1 cellular context compared by ENCODE assay signal in genomic region chr6:144886682-144887081, GRCh38.
TF ChIP-seq lines count a peak whose summit lies in the region.

No MANE protein-coding gene starts in this region.

TF ChIP-seq in K562, 482 proteins besides CTCF, POLR2A, EP300 and RAD21 (continued from another document and continues in another):
- TF ChIP-seq MTF1 (CRISPR knock-in tag; IDR thresholded peaks at IDR 0.05; ENCODE audit: borderline replicate concordance) (no peak), ZBED1 (IDR thresholded peaks at IDR 0.05) (peak; percentile 95), THAP7 (CRISPR knock-in tag; IDR thresholded peaks at IDR 0.05) (no peak), ZNF311 (CRISPR knock-in tag; IDR thresholded peaks at IDR 0.05) (peak; percentile 84), NR2F6 (CRISPR knock-in tag; IDR thresholded peaks at IDR 0.05) (no peak), MITF (IDR thresholded peaks at IDR 0.05) (peak; percentile 92), NCOA6 (IDR thresholded peaks at IDR 0.05) (no peak), ZNF511 (CRISPR knock-in tag; IDR thresholded peaks at IDR 0.05) (no peak), ZNF655 (CRISPR knock-in tag; IDR thresholded peaks at IDR 0.05) (no peak), MED1 (CRISPR knock-in tag; IDR thresholded peaks at IDR 0.05; ENCODE audit: borderline replicate concordance) (no peak), RB1 (IDR thresholded peaks at IDR 0.05; ENCODE audit: low read depth) (no peak), BDP1 (IDR thresholded peaks at IDR 0.05; ENCODE audit: insufficient read depth, insufficient read length) (no peak), ZNF24 (IDR thresholded peaks at IDR 0.05) (peak; percentile 74), JUND (IDR thresholded peaks at IDR 0.05; ENCODE audit: borderline replicate concordance, low read depth, low read length) (peak; percentile 78), JUND (tag; IDR thresholded peaks at IDR 0.05; ENCODE audit: borderline replicate concordance, low read depth, low read length) (no peak; the same call in 2 of the 3 replicates), RAD51 (IDR thresholded peaks at IDR 0.05; ENCODE audit: borderline replicate concordance, low read depth) (no peak; the same call in 1 of the 2 replicates), ZNF707 (CRISPR knock-in tag; conservative IDR thresholded peaks at IDR 0.05) (no peak), TAL1 (IDR thresholded peaks at IDR 0.05) (peak; percentile 100), PHF20 (IDR thresholded peaks at IDR 0.05; ENCODE audit: partially characterized antibody) (no peak), MLLT1 (IDR thresholded peaks at IDR 0.05) (peak in 1 of 2 experiments; percentile 89; a peak in 1 of 4 replicates), SIN3A (IDR thresholded peaks at IDR 0.05; ENCODE audit: borderline replicate concordance in 2 of 2, control insufficient read depth in 1 of 2, low read depth in 2 of 2, low read length in 2 of 2) (no peak), CCAR2 (IDR thresholded peaks at IDR 0.05; ENCODE audit: low read depth, low read length) (no peak), FOXP1 (CRISPR knock-in tag; IDR thresholded peaks at IDR 0.05) (no peak), HLTF (IDR thresholded peaks at IDR 0.05) (peak; percentile 88), CUX1 (CRISPR knock-in tag; IDR thresholded peaks at IDR 0.05) (peak; percentile 66), DDX20 (tag; IDR thresholded peaks at IDR 0.05; ENCODE audit: low read depth) (no peak), NFATC3 (IDR thresholded peaks at IDR 0.05) (peak; percentile 81; the same call in 1 of the 2 replicates), NFYB (IDR thresholded peaks at IDR 0.05; ENCODE audit: extremely low read depth, insufficient read length) (no peak), RERE (CRISPR knock-in tag; IDR thresholded peaks at IDR 0.05; ENCODE audit: borderline replicate concordance) (no peak), BCL6 (CRISPR knock-in tag; IDR thresholded peaks at IDR 0.05) (peak; percentile 73; the same call in 1 of the 2 replicates), SMARCC2 (IDR thresholded peaks at IDR 0.05; ENCODE audit: low read depth) (peak; percentile 99), KHSRP (IDR thresholded peaks at IDR 0.05) (peak; percentile 96), ZBTB5 (IDR thresholded peaks at IDR 0.05) (no peak), GTF2F1 (IDR thresholded peaks at IDR 0.05; ENCODE audit: low read depth, low read length) (no peak), EP400 (IDR thresholded peaks at IDR 0.05) (peak; percentile 34; the same call in 1 of the 2 replicates), PML (IDR thresholded peaks at IDR 0.05; ENCODE audit: low read length) (peak; percentile 100), ZFP1 (CRISPR knock-in tag; IDR thresholded peaks at IDR 0.05) (no peak), FOXA1 (IDR thresholded peaks at IDR 0.05; ENCODE audit: borderline replicate concordance) (no peak), MYBL2 (IDR thresholded peaks at IDR 0.05; ENCODE audit: low read depth) (no peak), MYBL2 (CRISPR knock-in tag; IDR thresholded peaks at IDR 0.05; ENCODE audit: borderline replicate concordance) (no peak), ZBTB17 (CRISPR knock-in tag; IDR thresholded peaks at IDR 0.05) (peak; percentile 85), YBX1 (IDR thresholded peaks at IDR 0.05) (no peak; the same call in 1 of the 2 replicates), TBP (optimal IDR thresholded peaks at IDR 0.05; ENCODE audit: low read depth, low read length) (no peak), ZNF354B (CRISPR knock-in tag; IDR thresholded peaks at IDR 0.05) (0 out of 2 replicates have a peak, but pooled peaks have one; percentile 49), SETDB1 (IDR thresholded peaks at IDR 0.05; ENCODE audit: low read length) (no peak), EZH2 (IDR thresholded peaks at IDR 0.05; ENCODE audit: borderline replicate concordance, low read depth, low read length) (peak; percentile 82; the same call in 1 of the 2 replicates), ADNP (tag; IDR thresholded peaks at IDR 0.05) (peak; percentile 51; the same call in 1 of the 2 replicates), FOSL1 (tag; conservative IDR thresholded peaks at IDR 0.05) (peak; percentile 91), NBN (IDR thresholded peaks at IDR 0.05; ENCODE audit: low read depth) (peak; percentile 89), MECOM (CRISPR knock-in tag; IDR thresholded peaks at IDR 0.05) (no peak), SMARCE1 (IDR thresholded peaks at IDR 0.05) (peak; percentile 99), HMG20A (CRISPR knock-in tag; conservative IDR thresholded peaks at IDR 0.05) (0 out of 2 replicates have a peak, but pooled peaks have one; percentile 47)
